Comparison of ENCODE assay signal across 8 cellular contexts in genomic region chr17:42548070-42548837, GRCh38. TPM values are rescaled to one million over a fixed set of nuclear protein-coding genes. Genes with fewer than 3 reads are reported as not detected.
DNase-seq lines count a peak whose midpoint lies in the region; ATAC-seq, FAIRE-seq and TF ChIP-seq lines count a peak whose summit lies in the region.

No MANE protein-coding gene starts in this region.

- TF ChIP-seq POLR2A in A549 (IDR thresholded peaks at IDR 0.05; ENCODE audit: low read length) (peak; percentile 56), vagina (IDR thresholded peaks at IDR 0.05) (no peak)

- H2AFZ ChIP-seq in osteoblast (ENCODE audit: low read length), result no peak overlapping the region

- H3K4me2 ChIP-seq in A549 (peak overlapping the region; percentile 89), osteoblast (ENCODE audit: insufficient read depth, low read length) (peak overlapping the region; percentile 23)

- POLR2A ChIA-PET in A549 (lab: Yijun Ruan, JAX), result interaction anchor here (0.6 to 1.6 kb wide), 9 partner anchors 9 to 347 kb away, joined by 3 to 22 read pairs (median 3); partner anchors contain the start of genes NAGLU, PSMC3IP and VPS25

- TF ChIP-seq CTCF in A549 (IDR thresholded peaks at IDR 0.05), result peak; percentile 78
- no peak for TF ChIP-seq CTCF in osteoblast (IDR thresholded peaks at IDR 0.05; ENCODE audit: extremely low read depth, low read depth, low read length)
- no peak for TF ChIP-seq CTCF in vagina (IDR thresholded peaks at IDR 0.05)

- H3K27ac ChIP-seq in A549 (peak overlapping the region; percentile 67 to 83), osteoblast (ENCODE audit: low read depth, low read length) (no peak overlapping the region), vagina (no peak overlapping the region)

- no peaks in the 10 kb centered on the region for H3K27me3 ChIP-seq in osteoblast (ENCODE audit: insufficient read depth, low read length)
- H3K27me3 ChIP-seq in vagina, result no peaks in the 10 kb centered on the region

- H4K20me1 ChIP-seq in osteoblast (ENCODE audit: insufficient read depth, low read length), result peaks cover 4% of the 10 kb centered on the region

- intact Hi-C loops in vagina (cut with DNase I), result no loop called here

- H3K4me3 ChIP-seq in A549, result peak overlapping the region; percentile 51
- H3K4me3 ChIP-seq in osteoblast (ENCODE audit: insufficient read depth, low read length), result peak overlapping the region; percentile 28
- H3K4me3 ChIP-seq in vagina, result peak overlapping the region; percentile 38 to 43

- peak; percentile 57 to 62; a peak in 4 of 5 replicates for TF ChIP-seq RAD21 in A549 (conservative IDR thresholded peaks at IDR 0.05 in 1 of 2, IDR thresholded peaks at IDR 0.05 in 1 of 2)

- CTCF ChIA-PET in A549 (lab: Yijun Ruan, JAX), result interaction anchor here (0.6 to 4.2 kb wide), 26 partner anchors 10 to 688 kb away, joined by 3 to 37 read pairs (median 4); partner anchors contain the start of genes BECN1, NAGLU and PSMC3IP

- peaks cover 11% of the 10 kb centered on the region for H3K36me3 ChIP-seq in osteoblast (ENCODE audit: insufficient read depth, low read length)
- H3K36me3 ChIP-seq in vagina, result peaks cover 0 to 1% of the 10 kb centered on the region in 2 donors

- peak; percentile 90 to 96 for DNase-seq in A549 (ENCODE audit: low read depth in 1 of 2, low spot score in 1 of 2)
- peak; percentile 66 for DNase-seq in NCI-H2029 (lab: John Stamatoyannopoulos, UW)
- peak; percentile 60 to 65 for DNase-seq in activated CD8-positive, alpha-beta memory T cell treated with anti-CD3 and anti-CD28 coated beads for 1 hour (ENCODE audit: extremely low read depth in 1 of 2, low read depth in 1 of 2)
- DNase-seq in epidermal melanocyte (ENCODE audit: insufficient read length, low spot score), result peak; percentile 11
- peak; percentile 90 for DNase-seq in osteoblast (ENCODE audit: insufficient read length, low spot score, missing footprints)
- DNase-seq in vagina (ENCODE audit: extremely low spot score in 2 of 2), result no peak
- no peak for DNase-seq in GF-D8 (lab: John Stamatoyannopoulos, UW)

- H3K9me3 ChIP-seq in A549 (no peaks in the 10 kb centered on the region), osteoblast (ENCODE audit: low read depth, low read length) (no peaks in the 10 kb centered on the region), vagina (no peaks in the 10 kb centered on the region)

- no peak for FAIRE-seq in A549 (lab: Jason Lieb, UNC)

- ATAC-seq in A549, result peak; percentile 77 to 92
- peak; percentile 60 for ATAC-seq in GM19328 (IDR thresholded peaks at IDR 0.05; ENCODE audit: unreplicated experiment)

- WGBS in A549 (ENCODE audit: missing lambda C conversion rate), result 14% methylated on average over 30 of the region's 74 CpGs

- no peak for TF ChIP-seq EP300 in A549 (IDR thresholded peaks at IDR 0.05)

- H3K4me1 ChIP-seq in A549 (peaks cover 12% of the 10 kb centered on the region; the same call in 2 of the 3 replicates), osteoblast (ENCODE audit: insufficient read depth, low read length) (no peaks in the 10 kb centered on the region), vagina (peaks cover 14% of the 10 kb centered on the region)

- H3K79me2 ChIP-seq in osteoblast (ENCODE audit: insufficient read depth, low read length), result no peaks in the 10 kb centered on the region

TF ChIP-seq in A549, 52 proteins besides CTCF, POLR2A, EP300 and RAD21 (continues in another document):
- TF ChIP-seq SMC3 (IDR thresholded peaks at IDR 0.05) (peak; percentile 70), FOSB (CRISPR knock-in tag; IDR thresholded peaks at IDR 0.05) (no peak), CEBPB (IDR thresholded peaks at IDR 0.05) (no peak), RARB (CRISPR knock-in tag; IDR thresholded peaks at IDR 0.05) (no peak), RNF2 (IDR thresholded peaks at IDR 0.05; ENCODE audit: borderline replicate concordance, low read depth) (no peak), KDM5A (IDR thresholded peaks at IDR 0.05) (no peak), BCL3 (IDR thresholded peaks at IDR 0.05) (no peak), MAX (IDR thresholded peaks at IDR 0.05) (peak; percentile 74), NPAS2 (CRISPR knock-in tag; IDR thresholded peaks at IDR 0.05; ENCODE audit: borderline replicate concordance) (no peak), HMGXB4 (CRISPR knock-in tag; IDR thresholded peaks at IDR 0.05; ENCODE audit: borderline replicate concordance) (no peak), JUN (IDR thresholded peaks at IDR 0.05) (peak in 1 of 2 experiments; percentile 72; a peak in 2 of 5 replicates), ZC3H11A (IDR thresholded peaks at IDR 0.05) (no peak), PBX3 (IDR thresholded peaks at IDR 0.05) (peak; percentile 13), MAZ (IDR thresholded peaks at IDR 0.05; ENCODE audit: borderline replicate concordance, low read depth, low read length) (no peak)

RNA-seq across cellular contexts. Expression of gene HSD17B1, which starts 4.5 kb away (rescaled TPM):
- polyA plus RNA-seq in A549 (2011; rRNA removed) (0.40 and 0.49 TPM in 2 replicates), A549 (2017; fragmentation: RNase III; extraction: RNeasy Plus Mini Kit Qiagen cat#74134 plus additional on column Dnase treatment) (1.2 to 1.9 TPM (median 1.5 TPM) in 3 replicates)
- polyA plus RNA-seq in A549 (2012; cell fraction: cytosol; rRNA removed), result 1.3 and 1.4 TPM in 2 replicates
- polyA plus RNA-seq in A549 (2012; cell fraction: nucleus; rRNA removed), result 3.4 and 4.8 TPM in 2 replicates
- 0.24 and 0.29 TPM in 2 replicates for polyA minus RNA-seq in A549 (2011; rRNA and poly(A)+ RNA removed)
- total RNA-seq in osteoblast (1.1 and 1.5 TPM in 2 replicates), vagina (2.0 TPM)

RNA-seq across cellular contexts. Expression of gene NAGLU, which starts 12.2 kb away (rescaled TPM):
- 17.8 and 18.0 TPM in 2 replicates for polyA plus RNA-seq in A549 (2011; rRNA removed)
- polyA plus RNA-seq in A549 (2012; cell fraction: cytosol; rRNA removed), result 33.3 and 49.9 TPM in 2 replicates
- polyA plus RNA-seq in A549 (2012; cell fraction: nucleus; rRNA removed), result 125 and 164 TPM in 2 replicates
- 28.2 to 34.5 TPM (median 34.0 TPM) in 3 replicates for polyA plus RNA-seq in A549 (2017; fragmentation: RNase III; extraction: RNeasy Plus Mini Kit Qiagen cat#74134 plus additional on column Dnase treatment)
- polyA minus RNA-seq in A549 (2011; rRNA and poly(A)+ RNA removed), result 22.4 and 34.9 TPM in 2 replicates
- total RNA-seq in osteoblast, result 91.6 and 99.0 TPM in 2 replicates
- 24.6 TPM for total RNA-seq in vagina

RNA-seq across cellular contexts. Expression of gene COASY, which starts 13.7 kb away (rescaled TPM):
- polyA plus RNA-seq in A549 (2011; rRNA removed), result 65.4 and 77.5 TPM in 2 replicates
- polyA plus RNA-seq in A549 (2012; cell fraction: cytosol; rRNA removed), result 116 and 139 TPM in 2 replicates
- 273 and 349 TPM in 2 replicates for polyA plus RNA-seq in A549 (2012; cell fraction: nucleus; rRNA removed)
- polyA plus RNA-seq in A549 (2017; fragmentation: RNase III; extraction: RNeasy Plus Mini Kit Qiagen cat#74134 plus additional on column Dnase treatment), result 103 to 113 TPM (median 112 TPM) in 3 replicates
- polyA minus RNA-seq in A549 (2011; rRNA and poly(A)+ RNA removed), result 86.3 and 94.3 TPM in 2 replicates
- total RNA-seq in osteoblast, result 13.0 and 13.4 TPM in 2 replicates
- 24.8 TPM for total RNA-seq in vagina

RNA-seq across cellular contexts. Expression of gene MLX, which starts 18.6 kb away (rescaled TPM):
- polyA plus RNA-seq in A549 (2011; rRNA removed) (48.0 and 48.6 TPM in 2 replicates), A549 (2017; fragmentation: RNase III; extraction: RNeasy Plus Mini Kit Qiagen cat#74134 plus additional on column Dnase treatment) (46.3 to 48.1 TPM (median 47.0 TPM) in 3 replicates)
- polyA plus RNA-seq in A549 (2012; cell fraction: cytosol; rRNA removed), result 34.8 and 40.4 TPM in 2 replicates
- 39.8 and 41.7 TPM in 2 replicates for polyA plus RNA-seq in A549 (2012; cell fraction: nucleus; rRNA removed)
- 49.3 and 59.8 TPM in 2 replicates for polyA minus RNA-seq in A549 (2011; rRNA and poly(A)+ RNA removed)
- total RNA-seq in osteoblast (43.4 and 44.8 TPM in 2 replicates), vagina (33.9 TPM)

RNA-seq across cellular contexts. Expression of gene PSMC3IP, which starts 29.3 kb away (rescaled TPM):
- 17.8 and 26.1 TPM in 2 replicates for polyA plus RNA-seq in A549 (2011; rRNA removed)
- polyA plus RNA-seq in A549 (2012; cell fraction: cytosol; rRNA removed), result 26.0 and 33.5 TPM in 2 replicates
- 25.9 and 35.2 TPM in 2 replicates for polyA plus RNA-seq in A549 (2012; cell fraction: nucleus; rRNA removed)
- 37.3 to 40.7 TPM (median 37.9 TPM) in 3 replicates for polyA plus RNA-seq in A549 (2017; fragmentation: RNase III; extraction: RNeasy Plus Mini Kit Qiagen cat#74134 plus additional on column Dnase treatment)
- 8.3 and 9.2 TPM in 2 replicates for polyA minus RNA-seq in A549 (2011; rRNA and poly(A)+ RNA removed)
- total RNA-seq in osteoblast, result 1.8 TPM in 2 replicates
- total RNA-seq in vagina, result 0.98 TPM

Comparison
In these comparisons a context has a peak if more than half of its experiments do, and no peak if none do; other contexts are left out.
1. DNase-seq: peak in A549 (2 of 2), NCI-H2029 (single experiment), activated CD8-positive, alpha-beta memory T cell treated with anti-CD3 and anti-CD28 coated beads for 1 hour (2 of 2), epidermal melanocyte (single experiment) and osteoblast (single experiment); none in vagina (0 of 2) and GF-D8 (single experiment).
2. H3K27ac ChIP-seq: peak in A549 (2 of 2); none in osteoblast (single experiment) and vagina (single experiment).
3. Peak in every context shown above with its lines, with median percentiles within 50 percentile points of each other: H3K4me3 ChIP-seq.